ENCODE assay signal across 17 cellular contexts in the genomic region with DNA sequence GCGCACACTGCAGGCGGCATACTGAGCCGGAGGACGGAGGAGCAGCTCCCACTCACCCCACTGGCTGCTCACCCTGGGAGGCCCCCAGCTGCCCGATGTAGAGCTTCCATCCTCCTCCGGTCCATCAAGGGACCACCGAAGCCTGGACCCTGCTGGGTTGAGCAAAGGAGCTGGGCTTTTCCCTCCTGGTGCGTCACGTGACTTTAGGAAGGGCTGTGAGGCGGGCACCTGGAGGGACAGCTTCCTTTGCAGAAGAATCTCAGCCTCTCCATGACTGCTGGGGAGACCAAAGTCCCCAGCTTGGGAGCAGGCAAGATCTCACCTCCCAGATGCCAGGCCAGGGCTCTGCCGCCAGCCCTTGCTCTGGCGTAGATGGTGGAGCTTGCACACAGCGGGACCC.
A peak's percentile ranks its signal among the peaks of the same experiment; 100 is the strongest.
DNase-seq lines count a peak whose midpoint lies in the region; ATAC-seq and TF ChIP-seq lines count a peak whose summit lies in the region.
"Had no signal": no experiment of that assay in that cellular context is flagged by ENCODE, and none has a peak within 500 bp of the region (broad histone marks: within the 10 kb centered on the region; RNA-seq: fewer than 3 reads in every experiment).

No MANE protein-coding gene starts in this region.

- no peak for ATAC-seq in Right ventricle myocardium inferior
- ATAC-seq in left ventricle myocardium superior, result no peak
- no peak for ATAC-seq in upper lobe of right lung
- ATAC-seq in HG02623 (IDR thresholded peaks at IDR 0.05; ENCODE audit: unreplicated experiment), result no peak
- ATAC-seq: CD8-positive, alpha-beta T cell; psoas muscle had no signal

- intact Hi-C loops in Right ventricle myocardium inferior (cut with DNase I) (no loop called here), left ventricle myocardium superior (cut with micrococcal nuclease) (no loop called here), esophagus muscularis mucosa (cut with DNase I) (no loop called here), posterior vena cava (cut with DNase I) (no loop called here), upper lobe of right lung (cut with DNase I) (no loop called here)

- H3K27ac ChIP-seq in esophagus muscularis mucosa (replicated peaks in 1 of 4) (no peak overlapping the region), upper lobe of right lung (no peak overlapping the region)
- H3K27ac ChIP-seq: psoas muscle, SJCRH30 had no signal

- H3K27me3 ChIP-seq in esophagus muscularis mucosa (peaks cover 0 to 6% (median 0%) of the 10 kb centered on the region in 4 donors), upper lobe of right lung (peaks cover 5% of the 10 kb centered on the region)

- no peak for TF ChIP-seq EP300 in esophagus muscularis mucosa (IDR thresholded peaks at IDR 0.05)

- TF ChIP-seq CTCF in esophagus muscularis mucosa (IDR thresholded peaks at IDR 0.05), result no peak
- no peak for TF ChIP-seq CTCF in upper lobe of right lung (IDR thresholded peaks at IDR 0.05)

- H3K4me3 ChIP-seq in esophagus muscularis mucosa (no peak overlapping the region), upper lobe of right lung (no peak overlapping the region)
- H3K4me3 ChIP-seq: psoas muscle, SJCRH30 had no signal

- DNase-seq in Right ventricle myocardium inferior (ENCODE audit: missing footprints) (peak; percentile 20), left ventricle myocardium superior (no peak), esophagus muscularis mucosa (ENCODE audit: extremely low spot score) (peak; percentile 81), posterior vena cava (ENCODE audit: low spot score) (peak; percentile 65), upper lobe of right lung (peak; percentile 54), AG08395 (ENCODE audit: low spot score) (no peak), GOT3 (lab: John Stamatoyannopoulos, UW) (no peak)
- DNase-seq: activated CD4-positive, CD25-positive, alpha-beta regulatory T cell; amygdala; HCEC 1CT; hippocampal formation; NCI-H1436 treated with DMSO at 0.1 percent for 48 hours; psoas muscle; SJCRH30; stimulated activated naive CD4-positive, alpha-beta T cell had no signal

- peaks cover 0 to 16% (median 10%) of the 10 kb centered on the region in 4 donors for H3K4me1 ChIP-seq in esophagus muscularis mucosa
- peaks cover 3% of the 10 kb centered on the region for H3K4me1 ChIP-seq in upper lobe of right lung
- H3K4me1 ChIP-seq: psoas muscle, SJCRH30 had no signal

- H3K9me3 ChIP-seq in esophagus muscularis mucosa (no peaks in the 10 kb centered on the region), upper lobe of right lung (no peaks in the 10 kb centered on the region)
- H3K9me3 ChIP-seq: psoas muscle, SJCRH30 had no signal

- H3K36me3 ChIP-seq in esophagus muscularis mucosa (no peaks in the 10 kb centered on the region), upper lobe of right lung (no peaks in the 10 kb centered on the region)
- H3K36me3 ChIP-seq: SJCRH30 had no signal

- WGBS in esophagus muscularis mucosa, result 90% methylated on average over 5 of the region's 13 CpGs

- no peak for TF ChIP-seq POLR2A in esophagus muscularis mucosa (IDR thresholded peaks at IDR 0.05; ENCODE audit: low read depth)

Comparison
In these comparisons a context has a peak if more than half of its experiments do, and no peak if none do; other contexts are left out.
1. DNase-seq: peak in Right ventricle myocardium inferior (single experiment), esophagus muscularis mucosa (single experiment), posterior vena cava (single experiment) and upper lobe of right lung (single experiment); none in left ventricle myocardium superior (single experiment), AG08395 (single experiment) and GOT3 (single experiment).